ENCODE assay signal across 23 cellular contexts in the genomic region with DNA sequence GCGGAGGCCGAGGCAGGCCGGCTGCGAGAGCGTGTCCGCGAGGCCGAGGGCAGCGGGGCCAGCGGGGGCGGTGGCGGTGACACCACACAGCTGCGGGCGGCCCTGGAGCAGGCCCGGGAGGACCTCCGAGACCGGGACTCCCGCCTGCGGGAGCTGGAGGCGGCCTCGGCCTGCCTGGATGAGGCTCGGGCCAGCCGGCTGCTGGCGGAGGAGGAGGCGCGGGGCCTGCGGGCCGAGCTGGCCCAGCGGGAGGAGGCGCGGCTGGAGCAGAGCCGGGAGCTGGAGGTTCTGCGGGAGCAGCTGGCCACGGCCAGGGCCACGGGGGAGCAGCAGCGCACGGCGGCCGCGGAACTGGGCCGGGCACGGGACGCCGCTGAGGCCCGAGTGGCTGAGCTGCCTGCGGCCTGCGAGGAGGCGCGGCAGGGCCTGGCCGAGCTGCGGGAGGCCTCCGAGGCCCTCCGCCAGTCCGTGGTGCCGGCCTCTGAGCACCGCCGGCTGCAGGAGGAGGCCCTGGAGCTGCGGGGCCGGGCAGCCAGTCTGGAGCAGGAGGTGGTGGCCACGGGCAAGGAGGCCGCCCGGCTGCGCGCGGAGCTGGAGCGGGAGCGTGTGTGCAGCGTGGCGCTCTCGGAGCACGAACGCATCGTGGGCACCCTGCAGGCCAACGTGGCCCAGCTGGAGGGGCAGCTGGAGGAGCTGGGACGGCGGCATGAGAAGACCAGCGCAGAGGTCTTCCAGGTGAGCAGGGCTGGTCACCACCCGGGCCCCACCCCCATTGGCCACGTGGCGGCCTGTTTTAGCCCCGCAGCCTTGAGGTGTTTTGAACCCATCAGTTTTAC. TPM values are rescaled to one million over a fixed set of nuclear protein-coding genes. Genes with fewer than 3 reads are reported as not detected.
"Had no signal": no experiment of that assay in that cellular context is flagged by ENCODE, and none has a peak within 500 bp of the region (broad histone marks: within the 10 kb centered on the region; RNA-seq: fewer than 3 reads in every experiment).

No MANE protein-coding gene starts in this region.

- H3K9ac ChIP-seq: neural progenitor cell had no signal

- H3K4me1 ChIP-seq: left ventricle myocardium inferior, neural progenitor cell, prostate gland, spleen, tibial nerve, vagina had no signal

- H3K4me1 Mint-ChIP-seq: mesothelial cell of epicardium; naive B cell; nephron progenitor cell; neural progenitor cell; stimulated activated naive CD8-positive, alpha-beta T cell treated with anti-CD3 and anti-CD28 coated beads, Interleukin-15, amount 100 ng/mL, for 72 hours had no signal

- H3K27ac Mint-ChIP-seq: mesothelial cell of epicardium; naive B cell; natural killer cell; nephron progenitor cell; neural progenitor cell; stimulated activated memory B cell treated with anti-CD40 and anti-IgM and Interleukin-4, amounts not matched to agents 10 μg/mL and 1 μg/mL and 100 μg/mL, for 72 hours; stimulated activated naive CD8-positive, alpha-beta T cell treated with anti-CD3 and anti-CD28 coated beads, Interleukin-15, amount 100 ng/mL, for 72 hours; type B pancreatic cell had no signal

- H3K27me3 Mint-ChIP-seq: naive B cell; stimulated activated naive CD8-positive, alpha-beta T cell treated with anti-CD3 and anti-CD28 coated beads, Interleukin-15, amount 100 ng/mL, for 72 hours had no signal

- H3K4me2 ChIP-seq: neural progenitor cell had no signal

- H3K9me3 Mint-ChIP-seq: mesothelial cell of epicardium; naive B cell; natural killer cell; stimulated activated memory B cell treated with anti-CD40 and anti-IgM and Interleukin-4, amounts not matched to agents 10 μg/mL and 1 μg/mL and 100 μg/mL, for 72 hours; type B pancreatic cell had no signal

- H3K36me3 Mint-ChIP-seq: mesothelial cell of epicardium; naive B cell; natural killer cell; neural progenitor cell; stimulated activated memory B cell treated with anti-CD40 and anti-IgM and Interleukin-4, amounts not matched to agents 10 μg/mL and 1 μg/mL and 100 μg/mL, for 72 hours; type B pancreatic cell had no signal

- H3K27ac ChIP-seq: left ventricle myocardium inferior, neural progenitor cell, pancreas, prostate gland, skin epidermis, spleen, tibial nerve, vagina had no signal

- H2AFZ ChIP-seq: neural progenitor cell had no signal

- H3K36me3 ChIP-seq: left ventricle myocardium inferior, neural progenitor cell, pancreas, prostate gland, spleen, tibial nerve, vagina had no signal

- DNase-seq: islet precursor cell; left ventricle myocardium inferior; mesendoderm; naive B cell; natural killer cell; nephron progenitor cell; pancreas; retina; spleen; stimulated activated CD4-positive, alpha-beta T cell treated with anti-CD3 and anti-CD28 coated beads, Interleukin-4, amount 100 ng/mL, for 24 hours; stimulated activated naive CD4-positive, alpha-beta T cell treated with Interleukin-2 at 50 U/mL for 16 hours; stimulated activated naive CD8-positive, alpha-beta T cell treated with anti-CD3 and anti-CD28 coated beads, Interleukin-15, amount 100 ng/mL, for 72 hours; substantia nigra had no signal

- H3K4me3 Mint-ChIP-seq: mesothelial cell of epicardium; natural killer cell; nephron progenitor cell; neural progenitor cell; stimulated activated memory B cell treated with anti-CD40 and anti-IgM and Interleukin-4, amounts not matched to agents 10 μg/mL and 1 μg/mL and 100 μg/mL, for 72 hours; stimulated activated naive CD8-positive, alpha-beta T cell treated with anti-CD3 and anti-CD28 coated beads, Interleukin-15, amount 100 ng/mL, for 72 hours; type B pancreatic cell had no signal

- ATAC-seq: natural killer cell; pancreas; sciatic nerve; stimulated activated memory B cell treated with anti-CD40 and anti-IgM and Interleukin-4, amounts not matched to agents 10 μg/mL and 1 μg/mL and 100 μg/mL, for 72 hours; stimulated activated naive CD8-positive, alpha-beta T cell treated with anti-CD3 and anti-CD28 coated beads, Interleukin-15, amount 100 ng/mL, for 72 hours had no signal

- H3K4me3 ChIP-seq: left ventricle myocardium inferior, lung, neural progenitor cell, pancreas, prostate gland, skin epidermis, spleen, tibial nerve, vagina had no signal

- H3K27me3 ChIP-seq: neural progenitor cell, pancreas, spleen, tibial nerve, vagina had no signal

- H3K9me3 ChIP-seq: left ventricle myocardium inferior, pancreas, prostate gland, vagina had no signal

RNA-seq across cellular contexts. Expression of gene EBI3, which starts 11.7 kb away (rescaled TPM):
- total RNA-seq: natural killer cell, vagina had no signal
